Comparison of ENCODE assay signal across 26 cellular contexts in the genomic region with DNA sequence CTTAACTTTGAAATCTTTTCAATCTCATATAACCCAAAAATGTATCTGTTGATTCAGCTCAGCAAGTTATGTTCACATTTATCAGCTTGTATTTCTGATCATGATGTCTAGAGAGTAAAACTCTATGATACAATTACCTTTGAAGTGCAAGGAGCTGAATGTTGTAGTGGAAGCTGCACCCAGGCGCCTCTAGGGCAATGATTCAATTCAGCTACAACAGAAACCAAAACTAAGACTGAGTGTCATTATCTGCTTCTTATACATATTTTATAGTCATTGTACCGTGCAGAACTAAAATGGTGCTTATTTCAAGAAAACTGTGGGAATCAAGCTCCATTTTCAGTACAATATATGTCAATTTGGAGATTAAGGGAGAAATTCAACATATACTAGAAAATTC.
"Had no signal": no experiment of that assay in that cellular context is flagged by ENCODE, and none has a peak within 500 bp of the region (broad histone marks: within the 10 kb centered on the region; RNA-seq: fewer than 3 reads in every experiment).

No MANE protein-coding gene starts in this region.

- H3K9me3 ChIP-seq: adrenal gland, Peyer's patch, SJSA1 had no signal

- DNase-seq: activated CD4-positive, alpha-beta memory T cell treated with anti-CD3 and anti-CD28 coated beads, Interleukin-2, amount 10 ng/mL, durations not matched to agents 7 days and 5 days; activated CD4-positive, alpha-beta T cell treated with anti-CD3 and anti-CD28 coated beads for 36 hours; activated CD4-positive, alpha-beta T cell treated with anti-CD3 and anti-CD28 coated beads, Interleukin-2, amount 50 U/mL, for 1 hour; activated CD8-positive, alpha-beta memory T cell treated with anti-CD3 and anti-CD28 coated beads, Interleukin-2, amount 50 U/mL, for 4 hours; activated naive CD4-positive, alpha-beta T cell treated with anti-CD3 and anti-CD28 coated beads, Interleukin-2, amount 50 U/mL, for 16 hours; activated naive CD8-positive, alpha-beta T cell treated with anti-CD3 and anti-CD28 coated beads, Interleukin-2, amount 10 ng/mL, durations not matched to agents 7 days and 5 days; activated T-cell treated with anti-CD3 and anti-CD28 coated beads, Interleukin-2, amount 50 U/mL, for 1 hour; adrenal gland; anterior cingulate cortex; central memory CD4-positive, alpha-beta T cell; NCI-H1105 treated with DMSO at 0.1 percent for 48 hours; NCI-H146; NCI-H187 treated with DMSO at 0.1 percent for 48 hours; NCI-H2081 treated with DMSO at 0.1 percent for 48 hours; NCI-H446 treated with DMSO at 0.1 percent for 48 hours; NCI-H526; NCI-H774; Peyer's patch; SHP77; T-cell; T-helper 2 cell; T1000 had no signal

- H3K4me1 Mint-ChIP-seq: activated CD4-positive, alpha-beta memory T cell treated with anti-CD3 and anti-CD28 coated beads, Interleukin-2, amount 10 ng/mL, durations not matched to agents 7 days and 5 days; activated CD4-positive, alpha-beta T cell treated with anti-CD3 and anti-CD28 coated beads for 36 hours; activated naive CD8-positive, alpha-beta T cell treated with anti-CD3 and anti-CD28 coated beads, Interleukin-2, amount 10 ng/mL, durations not matched to agents 7 days and 5 days; T-cell had no signal

- H3K9me3 Mint-ChIP-seq: activated CD4-positive, alpha-beta memory T cell treated with anti-CD3 and anti-CD28 coated beads, Interleukin-2, amount 10 ng/mL, durations not matched to agents 7 days and 5 days; activated naive CD8-positive, alpha-beta T cell treated with anti-CD3 and anti-CD28 coated beads, Interleukin-2, amount 10 ng/mL, durations not matched to agents 7 days and 5 days; T-cell had no signal

- H3K4me3 Mint-ChIP-seq: activated CD4-positive, alpha-beta memory T cell treated with anti-CD3 and anti-CD28 coated beads, Interleukin-2, amount 10 ng/mL, durations not matched to agents 7 days and 5 days; activated CD4-positive, alpha-beta T cell treated with anti-CD3 and anti-CD28 coated beads for 36 hours; activated naive CD8-positive, alpha-beta T cell treated with anti-CD3 and anti-CD28 coated beads, Interleukin-2, amount 10 ng/mL, durations not matched to agents 7 days and 5 days; T-cell had no signal

- H3K4me2 ChIP-seq: KMS-11 had no signal

- H3K27me3 Mint-ChIP-seq: activated CD4-positive, alpha-beta memory T cell treated with anti-CD3 and anti-CD28 coated beads, Interleukin-2, amount 10 ng/mL, durations not matched to agents 7 days and 5 days; activated CD4-positive, alpha-beta T cell treated with anti-CD3 and anti-CD28 coated beads for 36 hours; activated naive CD8-positive, alpha-beta T cell treated with anti-CD3 and anti-CD28 coated beads, Interleukin-2, amount 10 ng/mL, durations not matched to agents 7 days and 5 days; T-cell had no signal

- H3K36me3 Mint-ChIP-seq: activated naive CD8-positive, alpha-beta T cell treated with anti-CD3 and anti-CD28 coated beads, Interleukin-2, amount 10 ng/mL, durations not matched to agents 7 days and 5 days; T-cell had no signal

- H3K27me3 ChIP-seq: adrenal gland, Peyer's patch, SJSA1 had no signal

- H3K9ac ChIP-seq: KMS-11 had no signal

- FAIRE-seq: TTC549 had no signal

- H3K36me3 ChIP-seq: adrenal gland, Peyer's patch, SJSA1 had no signal

- H3K27ac Mint-ChIP-seq: activated CD4-positive, alpha-beta memory T cell treated with anti-CD3 and anti-CD28 coated beads, Interleukin-2, amount 10 ng/mL, durations not matched to agents 7 days and 5 days; activated CD4-positive, alpha-beta T cell treated with anti-CD3 and anti-CD28 coated beads for 36 hours; activated naive CD8-positive, alpha-beta T cell treated with anti-CD3 and anti-CD28 coated beads, Interleukin-2, amount 10 ng/mL, durations not matched to agents 7 days and 5 days; T-cell had no signal

- ATAC-seq: activated CD4-positive, alpha-beta T cell treated with anti-CD3 and anti-CD28 coated beads for 36 hours; T-cell had no signal

- H3K4me1 ChIP-seq: adrenal gland, Peyer's patch, SJSA1 had no signal

- H3K27ac ChIP-seq: adrenal gland, KMS-11, Peyer's patch, SJSA1, VCaP had no signal

- H3K4me3 ChIP-seq: adrenal gland, Peyer's patch, SJSA1 had no signal
